In genomic region chr11:82782825-82783374, GRCh38 we compare ENCODE assay signal across 32 cellular contexts. TPM values are rescaled to one million over a fixed set of nuclear protein-coding genes. Genes with fewer than 3 reads are reported as not detected.
"Had no signal": no experiment of that assay in that cellular context is flagged by ENCODE, and none has a peak within 500 bp of the region (broad histone marks: within the 10 kb centered on the region; RNA-seq: fewer than 3 reads in every experiment).

No MANE protein-coding gene starts in this region.

- H3K36me3 ChIP-seq: ascending aorta, breast epithelium, cardiac muscle cell, colonic mucosa, esophagus muscularis mucosa, gastrocnemius medialis, heart left ventricle had no signal

- ATAC-seq: activated naive CD4-positive, alpha-beta T cell treated with anti-CD3 and anti-CD28 coated beads, Interleukin-2, amount 50 U/mL, for 72 hours; activated T-cell treated with anti-CD3 and anti-CD28 coated beads, Interleukin-2, amount 50 U/mL, for 72 hours; foreskin keratinocyte; gastrocnemius medialis; heart left ventricle; T-cell had no signal

- H3K27me3 ChIP-seq: ascending aorta, breast epithelium, cardiac muscle cell, colonic mucosa, esophagus muscularis mucosa, foreskin keratinocyte, gastrocnemius medialis, heart left ventricle had no signal

- H3K4me3 ChIP-seq: ascending aorta, breast epithelium, cardiac muscle cell, colonic mucosa, esophagus muscularis mucosa, gastrocnemius medialis, heart left ventricle had no signal

- H3K27ac ChIP-seq: ascending aorta, breast epithelium, cardiac muscle cell, colonic mucosa, esophagus muscularis mucosa, foreskin keratinocyte, gastrocnemius medialis, heart left ventricle, VCaP had no signal

- H3K9me3 ChIP-seq: colonic mucosa, esophagus muscularis mucosa, gastrocnemius medialis had no signal

- H3K4me1 ChIP-seq: ascending aorta, breast epithelium, colonic mucosa, esophagus muscularis mucosa, gastrocnemius medialis, heart left ventricle had no signal

- DNase-seq: activated CD4-positive, alpha-beta memory T cell treated with anti-CD3 and anti-CD28 coated beads, Interleukin-2, amount 10 ng/mL, durations not matched to agents 7 days and 5 days; activated CD4-positive, alpha-beta T cell treated with anti-CD3 and anti-CD28 coated beads for 1 hour; activated CD4-positive, alpha-beta T cell treated with anti-CD3 and anti-CD28 coated beads for 4 hours; activated CD4-positive, alpha-beta T cell treated with anti-CD3 and anti-CD28 coated beads, Interleukin-2, amount 10 ng/mL, durations not matched to agents 7 days and 5 days; activated CD4-positive, alpha-beta T cell treated with anti-CD3 and anti-CD28 coated beads, Interleukin-2, amount 50 U/mL, for 4 hours; activated CD8-positive, alpha-beta memory T cell treated with anti-CD3 and anti-CD28 coated beads, Interleukin-2, amount 50 U/mL, for 48 hours; activated gamma-delta T cell; activated naive CD4-positive, alpha-beta T cell; activated naive CD4-positive, alpha-beta T cell treated with anti-CD3 and anti-CD28 coated beads, Interleukin-2, amount 10 ng/mL, durations not matched to agents 7 days and 5 days; activated naive CD8-positive, alpha-beta T cell treated with anti-CD3 and anti-CD28 coated beads, Interleukin-2, amount 10 ng/mL, durations not matched to agents 7 days and 5 days; activated T-cell treated with anti-CD3 and anti-CD28 coated beads for 4 hours; activated T-cell treated with anti-CD3 and anti-CD28 coated beads, Interleukin-2, amount 50 U/mL, for 24 hours; activated T-cell treated with anti-CD3 and anti-CD28 coated beads, Interleukin-2, amount 50 U/mL, for 72 hours; central memory CD4-positive, alpha-beta T cell; cerebellar nuclear complex; colonic mucosa; effector memory CD4-positive, alpha-beta T cell; endodermal cell; foreskin keratinocyte; gastrocnemius medialis; glutamatergic neuron; heart left ventricle; T-cell; T-helper 9 cell had no signal

RNA-seq across cellular contexts. Expression of gene FAM181B, which starts 49.2 kb away (rescaled TPM):
- total RNA-seq: activated CD4-positive, alpha-beta memory T cell treated with anti-CD3 and anti-CD28 coated beads, Interleukin-2, amount 10 ng/mL, durations not matched to agents 7 days and 5 days; activated CD4-positive, alpha-beta T cell treated with anti-CD3 and anti-CD28 coated beads, Interleukin-2, amount 10 ng/mL, durations not matched to agents 7 days and 5 days; activated naive CD4-positive, alpha-beta T cell treated with anti-CD3 and anti-CD28 coated beads, Interleukin-2, amount 50 U/mL, for 72 hours; activated naive CD8-positive, alpha-beta T cell treated with anti-CD3 and anti-CD28 coated beads, Interleukin-2, amount 10 ng/mL, durations not matched to agents 7 days and 5 days; activated T-cell treated with anti-CD3 and anti-CD28 coated beads, Interleukin-2, amount 50 U/mL, for 72 hours; ascending aorta; dermis microvascular lymphatic vessel endothelial cell; T-helper 2 cell treated with Interferon-gamma antibody and Interleukin-4, amounts not matched to agents 100 ng/mL and 5 ng/mL, for 36 hours had no signal
